20 cellular contexts compared by ENCODE assay signal in genomic region chr4:110778526-110778925, GRCh38.
"Had no signal": no experiment of that assay in that cellular context is flagged by ENCODE, and none has a peak within 500 bp of the region (broad histone marks: within the 10 kb centered on the region; RNA-seq: fewer than 3 reads in every experiment).

No MANE protein-coding gene starts in this region.

- H3K4me1 Mint-ChIP-seq: activated B cell treated with CpG ODN at 0.5 μM for 24 hours; activated naive CD8-positive, alpha-beta T cell treated with anti-CD3 and anti-CD28 coated beads for 36 hours; central memory CD8-positive, alpha-beta T cell; immature natural killer cell; naive thymus-derived CD4-positive, alpha-beta T cell had no signal

- H3K27me3 Mint-ChIP-seq: activated B cell treated with CpG ODN at 0.5 μM for 24 hours; activated CD4-positive, alpha-beta memory T cell treated with anti-CD3 and anti-CD28 coated beads for 36 hours; activated naive CD8-positive, alpha-beta T cell treated with anti-CD3 and anti-CD28 coated beads for 36 hours; central memory CD8-positive, alpha-beta T cell; naive thymus-derived CD4-positive, alpha-beta T cell had no signal

- H3K36me3 Mint-ChIP-seq: activated CD4-positive, alpha-beta memory T cell treated with anti-CD3 and anti-CD28 coated beads for 36 hours; activated naive CD8-positive, alpha-beta T cell treated with anti-CD3 and anti-CD28 coated beads for 36 hours; immature natural killer cell; naive thymus-derived CD4-positive, alpha-beta T cell; neural progenitor cell had no signal

- H3K9me3 Mint-ChIP-seq: activated CD4-positive, alpha-beta memory T cell treated with anti-CD3 and anti-CD28 coated beads for 36 hours; activated naive CD8-positive, alpha-beta T cell treated with anti-CD3 and anti-CD28 coated beads for 36 hours; neural progenitor cell had no signal

- ATAC-seq: heart right ventricle; naive thymus-derived CD4-positive, alpha-beta T cell had no signal

- H3K4me3 Mint-ChIP-seq: activated B cell treated with CpG ODN at 0.5 μM for 24 hours; activated CD4-positive, alpha-beta memory T cell treated with anti-CD3 and anti-CD28 coated beads for 36 hours; activated naive CD8-positive, alpha-beta T cell treated with anti-CD3 and anti-CD28 coated beads for 36 hours; central memory CD8-positive, alpha-beta T cell; immature natural killer cell; naive thymus-derived CD4-positive, alpha-beta T cell; neural progenitor cell had no signal

- DNase-seq: activated B cell treated with CpG ODN at 0.5 μM for 24 hours; activated CD4-positive, alpha-beta memory T cell treated with anti-CD3 and anti-CD28 coated beads for 36 hours; activated CD4-positive, alpha-beta T cell treated with anti-CD3 and anti-CD28 coated beads for 4 hours; activated naive CD4-positive, alpha-beta T cell; activated naive CD8-positive, alpha-beta T cell treated with anti-CD3 and anti-CD28 coated beads for 36 hours; amygdala; brain microvascular endothelial cell; colonic mucosa; erythroblast; heart right ventricle; immature natural killer cell; mesendoderm; naive thymus-derived CD4-positive, alpha-beta T cell; stomach; trophoblast cell had no signal

- H3K27ac Mint-ChIP-seq: activated B cell treated with CpG ODN at 0.5 μM for 24 hours; activated CD4-positive, alpha-beta memory T cell treated with anti-CD3 and anti-CD28 coated beads for 36 hours; activated naive CD8-positive, alpha-beta T cell treated with anti-CD3 and anti-CD28 coated beads for 36 hours; immature natural killer cell; naive thymus-derived CD4-positive, alpha-beta T cell; neural progenitor cell had no signal

- H3K4me3 ChIP-seq: colonic mucosa, heart right ventricle, neural progenitor cell, prostate gland, right atrium auricular region, stomach, vagina had no signal
